Comparison of ENCODE assay signal across 21 cellular contexts in the genomic region with DNA sequence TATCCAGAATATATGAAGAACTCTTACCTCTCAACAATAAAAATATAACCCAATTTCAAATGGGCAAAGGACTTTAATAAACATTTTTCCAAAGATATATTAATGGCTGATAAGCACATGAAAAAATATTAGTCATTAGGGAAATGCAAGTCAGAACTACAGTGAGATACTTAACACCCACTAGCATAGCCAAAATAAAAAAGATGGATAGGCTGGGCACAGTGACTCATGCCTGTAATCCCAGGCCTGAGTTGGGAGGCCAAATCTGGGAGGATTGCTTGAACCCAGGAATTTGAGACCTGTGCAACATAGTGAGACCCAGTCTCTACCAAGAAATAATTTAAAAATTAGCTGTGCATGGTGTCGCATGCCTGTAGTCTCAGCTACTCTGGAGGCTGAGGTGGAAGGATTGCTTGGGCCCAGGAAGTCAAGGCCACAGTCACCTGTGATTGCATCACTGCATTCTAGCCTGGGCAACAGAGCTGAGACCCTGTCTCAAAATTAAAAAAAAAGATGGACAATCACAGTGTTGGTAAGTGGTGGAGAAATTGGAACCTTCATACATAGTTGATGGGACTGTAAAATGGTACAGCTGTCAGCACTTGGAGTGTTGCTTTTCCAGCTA. TPM values are rescaled to one million over a fixed set of nuclear protein-coding genes. Genes with fewer than 3 reads are reported as not detected.
DNase-seq lines count a peak whose midpoint lies in the region; ATAC-seq, FAIRE-seq and TF ChIP-seq lines count a peak whose summit lies in the region.
"Had no signal": no experiment of that assay in that cellular context is flagged by ENCODE, and none has a peak within 500 bp of the region (broad histone marks: within the 10 kb centered on the region; RNA-seq: fewer than 3 reads in every experiment).

No MANE protein-coding gene starts in this region.

- FAIRE-seq in keratinocyte (lab: Jason Lieb, UNC), result peak; percentile 5
- FAIRE-seq: colon, endometrium had no signal

- no peaks in the 10 kb centered on the region for H3K4me1 Mint-ChIP-seq in GM23338
- H3K4me1 Mint-ChIP-seq in activated T-helper 17 cell treated with anti-CD3 and anti-CD28 coated beads, Interleukin-2, amount 50 U/mL, for 72 hours, result peaks cover 21% of the 10 kb centered on the region

- H3K4me2 ChIP-seq in GM23338 (no peak overlapping the region), keratinocyte (ENCODE audit: control insufficient read depth, extremely low read depth, insufficient read depth, low read depth, low read length) (peak overlapping the region; percentile 43)

- no peaks in the 10 kb centered on the region for H3K9me3 Mint-ChIP-seq in GM23338
- no peaks in the 10 kb centered on the region for H3K9me3 Mint-ChIP-seq in activated T-helper 17 cell treated with anti-CD3 and anti-CD28 coated beads, Interleukin-2, amount 50 U/mL, for 72 hours

- peaks cover 6% of the 10 kb centered on the region for H3K9me1 ChIP-seq in keratinocyte (ENCODE audit: control insufficient read depth, extremely low read depth, insufficient read depth, low read length)

- peaks cover 99% of the 10 kb centered on the region for H3K79me2 ChIP-seq in GM23338 (replicated peaks; ENCODE audit: insufficient read depth)
- H3K79me2 ChIP-seq in keratinocyte (ENCODE audit: control insufficient read depth, insufficient read depth, low read length), result peaks cover 85% of the 10 kb centered on the region

- H3K4me1 ChIP-seq in GM23338 (ENCODE audit: insufficient read depth) (no peaks in the 10 kb centered on the region), keratinocyte (ENCODE audit: control insufficient read depth, extremely low read depth, insufficient read depth, low read length) (peaks cover 39% of the 10 kb centered on the region)
- H3K4me1 ChIP-seq: ascending aorta had no signal

- DNase-seq in EH (ENCODE audit: low read depth), result peak; percentile 39
- DNase-seq in GM23338 (ENCODE audit: low spot score), result no peak
- peak; percentile 16 to 21 for DNase-seq in cardiac fibroblast (ENCODE audit: low read depth in 2 of 2)
- DNase-seq in keratinocyte (ENCODE audit: low read depth, low spot score), result no peak
- DNase-seq in NOMO-1 (lab: John Stamatoyannopoulos, UW; ENCODE audit: unreplicated experiment in 2 of 2), result no peak
- no peak for DNase-seq in iPS-NIHi7 (ENCODE audit: extremely low spot score)
- DNase-seq: activated CD4-positive, alpha-beta T cell treated with anti-CD3 and anti-CD28 coated beads, Interleukin-2, amount 50 U/mL, for 1 hour; activated naive CD4-positive, alpha-beta T cell treated with Interleukin-2 at 50 U/mL for 16 hours; DMS79 treated with DMSO at 0.1 percent for 48 hours; NCI-H1105; NCI-H2081 treated with DMSO at 0.1 percent for 48 hours; NCI-H510A treated with DMSO at 0.1 percent for 48 hours; occipital lobe; SHP77 treated with DMSO at 0.1 percent for 48 hours; T-helper 1 cell had no signal

- peaks cover 62% of the 10 kb centered on the region for H3K36me3 Mint-ChIP-seq in GM23338 (ENCODE audit: low read depth)
- H3K36me3 Mint-ChIP-seq in activated T-helper 17 cell treated with anti-CD3 and anti-CD28 coated beads, Interleukin-2, amount 50 U/mL, for 72 hours (ENCODE audit: low read depth), result peaks cover 89% of the 10 kb centered on the region

- H3K27me3 Mint-ChIP-seq in GM23338 (ENCODE audit: insufficient read depth, low read depth, poor library complexity), result peaks cover 3% of the 10 kb centered on the region
- H3K27me3 Mint-ChIP-seq in activated T-helper 17 cell treated with anti-CD3 and anti-CD28 coated beads, Interleukin-2, amount 50 U/mL, for 72 hours, result no peaks in the 10 kb centered on the region

- H3K9me2 ChIP-seq in GM23338 (ENCODE audit: insufficient read depth), result no peaks in the 10 kb centered on the region

- peaks cover 37% of the 10 kb centered on the region for H4K20me1 ChIP-seq in GM23338 (replicated peaks; ENCODE audit: insufficient read depth)
- H4K20me1 ChIP-seq in keratinocyte (ENCODE audit: control insufficient read depth, extremely low read depth, insufficient read depth, low read length), result peaks cover 16% of the 10 kb centered on the region

- dilution Hi-C loops in keratinocyte (cut with MboI; ENCODE audit: extremely low pct_ligation_motif_present, low sequenced_read_pairs), result no loop called here

- no peaks in the 10 kb centered on the region for H3K9me3 ChIP-seq in keratinocyte (ENCODE audit: control insufficient read depth, low read depth, low read length)
- H3K9me3 ChIP-seq: ascending aorta, mucosa of descending colon had no signal

- H3K4me3 Mint-ChIP-seq in GM23338, result no peak overlapping the region
- no peak overlapping the region for H3K4me3 Mint-ChIP-seq in activated T-helper 17 cell treated with anti-CD3 and anti-CD28 coated beads, Interleukin-2, amount 50 U/mL, for 72 hours

- no peak for TF ChIP-seq CTCF in GM23338 (conservative IDR thresholded peaks at IDR 0.05; ENCODE audit: low read depth in 2 of 2)
- no peak for TF ChIP-seq CTCF in cardiac fibroblast (IDR thresholded peaks at IDR 0.05; ENCODE audit: low read depth, low read length)
- TF ChIP-seq CTCF in keratinocyte (optimal IDR thresholded peaks at IDR 0.05 in 1 of 3, IDR thresholded peaks at IDR 0.05 in 1 of 3, conservative IDR thresholded peaks at IDR 0.05 in 1 of 3; ENCODE audit: extremely low read depth in 1 of 3, insufficient read depth in 2 of 3, low read length in 3 of 3), result no peak

- H3K4me3 ChIP-seq in GM23338, result no peak overlapping the region
- no peak overlapping the region for H3K4me3 ChIP-seq in cardiac fibroblast (replicated peaks in 1 of 2; ENCODE audit: low read depth in 2 of 2, low read length in 2 of 2)
- no peak overlapping the region for H3K4me3 ChIP-seq in keratinocyte (ENCODE audit: control insufficient read depth in 2 of 3, extremely low read depth in 1 of 3, insufficient read depth in 2 of 3, low read depth in 1 of 3, low read length in 3 of 3)
- H3K4me3 ChIP-seq: ascending aorta, mucosa of descending colon had no signal

- no peaks in the 10 kb centered on the region for H3F3A ChIP-seq in GM23338 (replicated peaks; ENCODE audit: low read depth)

- ATAC-seq in GM23338, result no peak
- no peak for ATAC-seq in activated T-helper 17 cell treated with anti-CD3 and anti-CD28 coated beads, Interleukin-2, amount 50 U/mL, for 72 hours (replicated peaks)
- ATAC-seq: mucosa of descending colon had no signal

- peak overlapping the region; percentile 59; the same call in 1 of the 2 replicates for H3K27ac Mint-ChIP-seq in GM23338
- H3K27ac Mint-ChIP-seq in activated T-helper 17 cell treated with anti-CD3 and anti-CD28 coated beads, Interleukin-2, amount 50 U/mL, for 72 hours, result no peak overlapping the region

- no peak overlapping the region for H2AFZ ChIP-seq in GM23338
- H2AFZ ChIP-seq in keratinocyte (ENCODE audit: control insufficient read depth, low read length), result no peak overlapping the region

- H3K27ac ChIP-seq in GM23338 (ENCODE audit: low read depth) (no peak overlapping the region), keratinocyte (ENCODE audit: control insufficient read depth, insufficient read depth, low read length) (peak overlapping the region; percentile 60)
- H3K27ac ChIP-seq: ascending aorta, VCaP had no signal

- peaks cover 24% of the 10 kb centered on the region; the same call in 1 of the 2 replicates for H3K36me3 ChIP-seq in GM23338 (ENCODE audit: insufficient read depth)
- peaks cover 16 to 29% of the 10 kb centered on the region in 2 experiments for H3K36me3 ChIP-seq in keratinocyte (ENCODE audit: control insufficient read depth in 2 of 2, extremely low read depth in 1 of 2, insufficient read depth in 2 of 2, low read length in 2 of 2)

- H3K9ac ChIP-seq in keratinocyte (ENCODE audit: control insufficient read depth, extremely low read depth, insufficient read depth, low read length), result no peak overlapping the region

- no peaks in the 10 kb centered on the region for H3K27me3 ChIP-seq in GM23338 (ENCODE audit: insufficient read depth)
- H3K27me3 ChIP-seq in keratinocyte (ENCODE audit: control insufficient read depth, extremely low read depth, insufficient read depth, low read length), result no peaks in the 10 kb centered on the region
- H3K27me3 ChIP-seq: ascending aorta had no signal

TF ChIP-seq in GM23338, 12 proteins besides CTCF, POLR2A, EP300 and RAD21:
- no peak for TF ChIP-seq CREB1 (CRISPR knock-in tag; IDR thresholded peaks at IDR 0.05; ENCODE audit: low read depth)

RNA-seq across cellular contexts. Expression of a gene that starts 25.1 kb away (rescaled TPM):
- total RNA-seq in GM23338 (2014; rRNA removed; shearing (Covaris generic)), result 142 and 170 TPM in 2 replicates
- 74.2 and 101 TPM in 2 replicates for polyA plus RNA-seq in GM23338 (2016; fragmentation: Nextera tagmentation; extraction: Ambion mirVana)
- polyA plus RNA-seq in keratinocyte, result 52.0 to 89.4 TPM (median 52.9 TPM) in 3 replicates
- polyA plus RNA-seq in keratinocyte (2011; ENCODE audit: low read depth), result 100.0 TPM
- 27.6 and 68.4 TPM in 2 replicates for polyA plus RNA-seq in keratinocyte (2011; cell fraction: cytosol; rRNA removed)
- 90.1 and 127 TPM in 2 replicates for polyA plus RNA-seq in keratinocyte (2011; cell fraction: nucleus; rRNA removed)
- polyA plus RNA-seq in keratinocyte (2012; ENCODE audit: low replicate concordance), result 69.9 and 70.9 TPM in 2 replicates
- polyA minus RNA-seq in keratinocyte, result 16.1 to 70.5 TPM (median 33.6 TPM) in 3 replicates
- polyA minus RNA-seq in keratinocyte (2011; cell fraction: cytosol; rRNA and poly(A)+ RNA removed), result 44.9 TPM
- polyA minus RNA-seq in keratinocyte (2011; cell fraction: nucleus; rRNA and poly(A)+ RNA removed), result 58.0 and 123 TPM in 2 replicates
- 10 to 100 TPM; 69.6 to 71.0 TPM for total RNA-seq in activated T-helper 17 cell treated with anti-CD3 and anti-CD28 coated beads, Interleukin-2, amount 50 U/mL, for 72 hours

Comparison
In these comparisons a context has a peak if more than half of its experiments do, and no peak if none do; other contexts are left out.
1. DNase-seq: peak in EH (single experiment) and cardiac fibroblast (2 of 2); none in GM23338 (single experiment), keratinocyte (single experiment), NOMO-1 (0 of 2) and iPS-NIHi7 (single experiment).